ENCODE assay signal across 19 cellular contexts in the genomic region with DNA sequence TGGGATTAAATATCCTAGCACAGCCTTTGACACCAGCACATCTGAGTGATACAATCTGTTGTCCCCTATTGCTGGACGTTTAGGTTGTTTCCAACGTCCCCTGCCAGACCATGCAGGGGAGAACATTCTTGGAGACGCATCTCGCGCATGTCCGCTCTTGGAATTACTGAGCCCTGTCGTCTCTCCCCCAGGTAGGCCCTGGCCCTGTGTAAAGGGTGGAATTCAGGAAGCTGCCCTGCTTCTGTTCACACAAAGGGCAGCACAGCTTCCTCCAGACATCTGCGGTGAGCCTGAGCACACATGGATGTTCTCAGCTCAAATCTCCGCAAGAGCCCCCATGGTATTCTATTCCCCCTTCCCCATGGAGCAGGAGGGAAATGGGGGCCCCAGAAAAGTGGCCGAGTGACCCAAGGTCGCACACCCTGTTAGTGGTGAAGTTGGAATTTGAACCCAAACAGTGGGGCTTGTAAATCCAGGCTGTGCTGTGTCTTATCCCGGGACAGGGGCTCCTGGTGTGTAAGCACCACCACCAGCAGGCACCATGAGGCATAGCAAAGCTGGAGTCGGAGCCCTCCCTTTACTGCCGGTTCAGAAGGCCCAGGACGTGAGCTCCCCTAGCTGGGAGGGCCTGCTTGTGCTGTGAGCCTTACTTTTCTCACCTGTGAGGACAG. TPM values are rescaled to one million over a fixed set of nuclear protein-coding genes. Genes with fewer than 3 reads are reported as not detected.
DNase-seq lines count a peak whose midpoint lies in the region; ATAC-seq and TF ChIP-seq lines count a peak whose summit lies in the region.
"Had no signal": no experiment of that assay in that cellular context is flagged by ENCODE, and none has a peak within 500 bp of the region (broad histone marks: within the 10 kb centered on the region; RNA-seq: fewer than 3 reads in every experiment).

No MANE protein-coding gene starts in this region.

- no peaks in the 10 kb centered on the region for H3K79me1 ChIP-seq in H9 (ENCODE audit: insufficient read depth, low read depth, low read length, poor library complexity, severe bottlenecking)

- H3K9me3 Mint-ChIP-seq in H9 (no peaks in the 10 kb centered on the region), WTC11 (no peaks in the 10 kb centered on the region), osteocyte (ENCODE audit: unreplicated experiment) (no peaks in the 10 kb centered on the region)

- no peak overlapping the region for H3K18ac ChIP-seq in H9 (ENCODE audit: insufficient read length, low read depth, low read length)

- H3K79me2 ChIP-seq in H9 (ENCODE audit: insufficient read depth, low read length) (no peaks in the 10 kb centered on the region), parathyroid adenoma (no peaks in the 10 kb centered on the region)

- H2BK15ac ChIP-seq in H9 (ENCODE audit: low read depth, low read length) = no peak overlapping the region

- no peak overlapping the region for H3K4ac ChIP-seq in H9 (ENCODE audit: low read depth, low read length)

- H3T11ph ChIP-seq in H9 (ENCODE audit: low read length) = no peak overlapping the region

- H3K14ac ChIP-seq in H9 (ENCODE audit: insufficient read depth, low read length) = no peak overlapping the region

- no peak overlapping the region for H2BK120ac ChIP-seq in H9 (ENCODE audit: low read depth, low read length, poor library complexity, severe bottlenecking)

- no peak overlapping the region for H3K56ac ChIP-seq in H9 (ENCODE audit: insufficient read length, low read depth, low read length)

- no peak overlapping the region for H4K8ac ChIP-seq in H9 (replicated peaks; ENCODE audit: insufficient read length, low read depth, low read length)

- no peak overlapping the region for H2BK12ac ChIP-seq in H9 (ENCODE audit: insufficient read length, low read depth, low read length)

- no peaks in the 10 kb centered on the region for H3K36me3 ChIP-seq in parathyroid adenoma (ENCODE audit: control insufficient read depth, insufficient read depth, low read length)
- H3K36me3 ChIP-seq: BE2C, HAP-1, SJSA1 had no signal

- H3K4me3 Mint-ChIP-seq in H9 = no peak overlapping the region
- no peak overlapping the region for H3K4me3 Mint-ChIP-seq in WTC11
- no peak overlapping the region for H3K4me3 Mint-ChIP-seq in osteocyte (ENCODE audit: unreplicated experiment)

- no peak overlapping the region; a peak in 1 of 7 replicates for H3K27ac Mint-ChIP-seq in H9
- H3K27ac Mint-ChIP-seq in WTC11 = no peak overlapping the region
- H3K27ac Mint-ChIP-seq in osteocyte (ENCODE audit: unreplicated experiment) = no peak overlapping the region

- H3K9ac ChIP-seq in H9 (ENCODE audit: extremely low read depth, insufficient read length, low read length) = no peak overlapping the region
- H3K9ac ChIP-seq in parathyroid adenoma = no peak overlapping the region

- H3K27ac ChIP-seq in H9 (ENCODE audit: insufficient read length, low read depth, low read length) (no peak overlapping the region), parathyroid adenoma (no peak overlapping the region)
- H3K27ac ChIP-seq: SJSA1 had no signal

- ATAC-seq in WTC11 (peak; percentile 49), GM19395 (IDR thresholded peaks at IDR 0.05; ENCODE audit: unreplicated experiment) (no peak)
- ATAC-seq: Right ventricle myocardium inferior had no signal

- H3K4me1 Mint-ChIP-seq in H9 (peaks cover 33 to 51% of the 10 kb centered on the region in 2 experiments), WTC11 (peaks cover 53% of the 10 kb centered on the region), osteocyte (ENCODE audit: unreplicated experiment) (peaks cover 12% of the 10 kb centered on the region)

- DNase-seq in H9 (peak; percentile 75), WTC11 (ENCODE audit: low spot score) (peak; percentile 54), islet precursor cell (peak; percentile 73), NCI-H2171 treated with DMSO at 0.1 percent for 48 hours (lab: John Stamatoyannopoulos, UW) (no peak), hypothalamus (lab: John Stamatoyannopoulos, UW) (no peak), osteocyte (ENCODE audit: extremely low spot score, unreplicated experiment) (no peak)
- DNase-seq: BE2C, DMS153, GDM1, IMR-90, NCI-H1105 treated with DMSO at 0.1 percent for 48 hours, NCI-H2029 treated with DMSO at 0.1 percent for 48 hours, NCI-H526, OCI-M1 had no signal

- H3K36me3 Mint-ChIP-seq in H9 (ENCODE audit: insufficient read depth in 1 of 3, low read depth in 3 of 3) (no peaks in the 10 kb centered on the region), WTC11 (no peaks in the 10 kb centered on the region), osteocyte (ENCODE audit: unreplicated experiment) (no peaks in the 10 kb centered on the region)

- peak; percentile 31; the same call in 2 of the 3 replicates for TF ChIP-seq CTCF in H9 (conservative IDR thresholded peaks at IDR 0.05)
- TF ChIP-seq CTCF in WTC11 (IDR thresholded peaks at IDR 0.05) = no peak
- TF ChIP-seq CTCF in parathyroid adenoma (IDR thresholded peaks at IDR 0.05) = peak; percentile 29
- no peak for TF ChIP-seq CTCF in osteocyte (IDR thresholded peaks at IDR 0.05)

- WGBS in H9 (ENCODE audit: extremely low coverage, insufficient read length, low lambda C conversion rate) = no CpG with 5 or more reads among the region's 15 CpGs

- no peak overlapping the region for H4K5ac ChIP-seq in H9 (ENCODE audit: insufficient read length, low read depth, low read length)

- POLR2A ChIA-PET in WTC11 (lab: Charles Lee) = interaction anchor here (0.9 kb wide), 1 partner anchor 70 kb away, joined by 4 read pairs; no protein-coding TSS in a partner anchor

- no peak overlapping the region for H3K23ac ChIP-seq in H9 (ENCODE audit: insufficient read length, low read depth, low read length)

- H3K23me2 ChIP-seq in H9 (ENCODE audit: insufficient read length, low read depth, low read length, poor library complexity, severe bottlenecking) = peaks cover 8% of the 10 kb centered on the region

- H4K20me1 ChIP-seq in H9 (ENCODE audit: control insufficient read depth, insufficient read depth, insufficient read length) = peaks cover 2% of the 10 kb centered on the region

- H2AK5ac ChIP-seq in H9 (ENCODE audit: insufficient read length, low read length) = no peak overlapping the region

- no peak overlapping the region for H3K4me3 ChIP-seq in parathyroid adenoma (ENCODE audit: low read depth, low read length)
- H3K4me3 ChIP-seq: HAP-1, SJSA1 had no signal

- no peak overlapping the region for H2BK20ac ChIP-seq in H9 (ENCODE audit: low read depth, low read length, poor library complexity, severe bottlenecking)

- no peaks in the 10 kb centered on the region for H3K9me3 ChIP-seq in H9 (ENCODE audit: control insufficient read depth, low read depth, low read length)
- no peaks in the 10 kb centered on the region for H3K9me3 ChIP-seq in parathyroid adenoma (ENCODE audit: control insufficient read depth, low read length)
- H3K9me3 ChIP-seq: BE2C, HAP-1, SJSA1 had no signal

- H3K27me3 Mint-ChIP-seq in H9 (ENCODE audit: low read depth) (peaks cover 30% of the 10 kb centered on the region), WTC11 (ENCODE audit: low read depth) (peaks cover 7% of the 10 kb centered on the region), osteocyte (ENCODE audit: unreplicated experiment) (peaks cover 43% of the 10 kb centered on the region)

- peak overlapping the region; percentile 35 for H2BK5ac ChIP-seq in H9 (ENCODE audit: insufficient read length, low read length)

- CTCF ChIA-PET in WTC11 (lab: Charles Lee) = interaction anchor here (0.6 to 2.4 kb wide), 28 partner anchors 8 to 487 kb away, joined by 3 to 16 read pairs (median 4); partner anchors contain the start of genes FGF3 and LTO1

- H3K4me2 ChIP-seq in H9 (ENCODE audit: insufficient read depth, insufficient read length, low read length) (no peak overlapping the region), parathyroid adenoma (ENCODE audit: low read length) (no peak overlapping the region)

- no peak overlapping the region for H4K91ac ChIP-seq in H9 (ENCODE audit: insufficient read length, low read depth, low read length)

- H2AFZ ChIP-seq in H9 (ENCODE audit: low read length) (no peak overlapping the region), parathyroid adenoma (peak overlapping the region; percentile 64)

- H3K27me3 ChIP-seq in H9 (ENCODE audit: insufficient read depth, low read length) = peaks cover 2% of the 10 kb centered on the region; the same call in 1 of the 2 replicates
- no peaks in the 10 kb centered on the region for H3K27me3 ChIP-seq in parathyroid adenoma (ENCODE audit: control insufficient read depth, insufficient read depth, low read length)
- H3K27me3 ChIP-seq: SJSA1 had no signal

- H3K4me1 ChIP-seq in H9 (ENCODE audit: insufficient read depth, low read length) (peaks cover 3% of the 10 kb centered on the region; the same call in 1 of the 2 replicates), parathyroid adenoma (no peaks in the 10 kb centered on the region)

TF ChIP-seq in WTC11, 78 proteins besides CTCF, POLR2A, EP300 and RAD21:
- TF ChIP-seq GABPB1 (CRISPR knock-in tag; IDR thresholded peaks at IDR 0.05) = 0 out of 2 replicates have a peak, but pooled peaks have one; percentile 10
- TF ChIP-seq, protein P1, sequence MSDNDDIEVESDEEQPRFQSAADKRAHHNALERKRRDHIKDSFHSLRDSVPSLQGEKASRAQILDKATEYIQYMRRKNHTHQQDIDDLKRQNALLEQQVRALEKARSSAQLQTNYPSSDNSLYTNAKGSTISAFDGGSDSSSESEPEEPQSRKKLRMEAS (CRISPR knock-in tag; IDR thresholded peaks at IDR 0.05) = no peak

RNA-seq across cellular contexts. Expression of gene FGF19, which starts 5.0 kb away (rescaled TPM):
- total RNA-seq in H9 (2021) (7.4 and 7.7 TPM in 2 replicates), WTC11 (2021) (17.6 to 19.3 TPM (median 18.6 TPM) in 3 replicates), osteocyte (0.13 TPM in 1 of 2 replicates, not detected in the other)
- total RNA-seq: IMR-90, Right ventricle myocardium inferior had no signal

RNA-seq across cellular contexts. Expression of gene LTO1, which starts 33.7 kb away (rescaled TPM):
- total RNA-seq in H9 (2021) = 25.3 and 26.2 TPM in 2 replicates
- total RNA-seq in WTC11 (2021) = 20.5 to 27.5 TPM (median 20.6 TPM) in 3 replicates
- total RNA-seq in osteocyte = 18.9 and 21.4 TPM in 2 replicates

Comparison
In these comparisons a context has a peak if more than half of its experiments do, and no peak if none do; other contexts are left out.
1. DNase-seq: peak in H9 (single experiment), WTC11 (single experiment) and islet precursor cell (single experiment); none in NCI-H2171 treated with DMSO at 0.1 percent for 48 hours (single experiment), hypothalamus (0 of 51) and osteocyte (single experiment).
2. CTCF ChIP-seq: peak in H9 (single experiment) and parathyroid adenoma (single experiment); none in WTC11 (single experiment) and osteocyte (single experiment).